10 cellular contexts compared by ENCODE assay signal in genomic region chr17:30323262-30323894, GRCh38. TPM values are rescaled to one million over a fixed set of nuclear protein-coding genes. Genes with fewer than 3 reads are reported as not detected.
DNase-seq lines count a peak whose midpoint lies in the region; FAIRE-seq and TF ChIP-seq lines count a peak whose summit lies in the region.
"Had no signal": no experiment of that assay in that cellular context is flagged by ENCODE, and none has a peak within 500 bp of the region (broad histone marks: within the 10 kb centered on the region; RNA-seq: fewer than 3 reads in every experiment).

No MANE protein-coding gene starts in this region.

- WGBS in lower leg skin, 2 donors, result 21 to 23% methylated on average over 5 of the region's 5 CpGs

- H3K4me3 ChIP-seq in CD4-positive, alpha-beta memory T cell (ENCODE audit: low read length in 2 of 2), result peak overlapping the region; percentile 9 to 14
- no peak overlapping the region for H3K4me3 ChIP-seq in HEK293 (ENCODE audit: low read depth, low read length)
- no peak overlapping the region for H3K4me3 ChIP-seq in lower leg skin (ENCODE audit: low read depth, poor library complexity, severe bottlenecking)
- H3K4me3 ChIP-seq: neural progenitor cell had no signal

- intact Hi-C loops in CD4-positive, alpha-beta memory T cell (cut with micrococcal nuclease), result loop anchor here (1.0 kb wide), 3 partner anchors 9 to 32 kb away; partner anchors contain the start of gene BLMH
- intact Hi-C loops in lower leg skin (cut with DNase I; ENCODE audit: low total_unique reads), result no loop called here

- H3K27me3 ChIP-seq in CD4-positive, alpha-beta memory T cell (ENCODE audit: insufficient read depth, low read length), result no peaks in the 10 kb centered on the region
- H3K27me3 ChIP-seq: neural progenitor cell had no signal

- no peaks in the 10 kb centered on the region for H3K9me3 Mint-ChIP-seq in CD4-positive, alpha-beta memory T cell
- H3K9me3 Mint-ChIP-seq: neural progenitor cell had no signal

- no peaks in the 10 kb centered on the region for H3K36me3 ChIP-seq in CD4-positive, alpha-beta memory T cell (ENCODE audit: insufficient read depth, low read length)
- H3K36me3 ChIP-seq in HEK293 (ENCODE audit: control insufficient read depth in 2 of 2, insufficient read depth in 1 of 2, low read length in 2 of 2), result no peaks in the 10 kb centered on the region
- H3K36me3 ChIP-seq: neural progenitor cell had no signal

- no peaks in the 10 kb centered on the region for H3K9me3 ChIP-seq in CD4-positive, alpha-beta memory T cell (ENCODE audit: control insufficient read depth in 1 of 2, low read length in 2 of 2)
- H3K9me3 ChIP-seq in HEK293 (ENCODE audit: control insufficient read depth, insufficient read depth, low read depth, low read length), result no peaks in the 10 kb centered on the region

- TF ChIP-seq POLR2A in lower leg skin (IDR thresholded peaks at IDR 0.05) (no peak), H54 (IDR thresholded peaks at IDR 0.05; ENCODE audit: low read depth, low read length) (no peak)

- CTCF ChIA-PET in CD4-positive, alpha-beta memory T cell (lab: Charles Lee; ENCODE audit: partially characterized antibody), result interaction anchor here (1.0 to 4.5 kb wide), 11 partner anchors 8 to 219 kb away, joined by 3 to 103 read pairs (median 5); partner anchors contain the start of genes BLMH and TMIGD1
- CTCF ChIA-PET in HEK293 (lab: Yijun Ruan, JAX), result interaction anchor here (0.6 to 2.9 kb wide), 9 partner anchors 12 to 232 kb away, joined by 3 to 12 read pairs (median 3); partner anchors contain the start of gene GOSR1

- H3K27ac ChIP-seq in CD4-positive, alpha-beta memory T cell (ENCODE audit: low read depth, low read length), result peak overlapping the region; percentile 45
- H3K27ac ChIP-seq in HEK293 (ENCODE audit: extremely low read depth, low read depth, low read length), result no peak overlapping the region
- H3K27ac ChIP-seq: neural progenitor cell had no signal

- DNase-seq in CD4-positive, alpha-beta memory T cell, result peak; percentile 81 to 87 (median 84)
- DNase-seq in OCI-M1 (lab: John Stamatoyannopoulos, UW) (peak; percentile 79), iPS-NIHi7 (ENCODE audit: extremely low spot score) (no peak), lower leg skin (ENCODE audit: low spot score in 2 of 2) (no peak), H54 (ENCODE audit: insufficient read length, low spot score) (no peak), HPDE6-E6E7 (ENCODE audit: extremely low spot score) (no peak)
- DNase-seq in central memory CD4-positive, alpha-beta T cell, result peak; percentile 87
- DNase-seq: NCI-H1930 had no signal

- peak overlapping the region; percentile 82 to 96 (median 93) for H3K27ac Mint-ChIP-seq in CD4-positive, alpha-beta memory T cell
- H3K27ac Mint-ChIP-seq: neural progenitor cell had no signal

- POLR2A ChIA-PET in CD4-positive, alpha-beta memory T cell (lab: Charles Lee; ENCODE audit: partially characterized antibody), result interaction anchor here (0.9 to 4.5 kb wide), 15 partner anchors 8 to 1165 kb away, joined by 3 to 136 read pairs (median 5); partner anchors contain the start of genes BLMH, CPD, GOSR1 and TMIGD1
- POLR2A ChIA-PET in HEK293 (lab: Yijun Ruan, JAX), result interaction anchor here (1.2 to 1.3 kb wide), 2 partner anchors 31 to 32 kb away, joined by 3 read pairs; partner anchors contain the start of gene BLMH

- H3K27me3 Mint-ChIP-seq in CD4-positive, alpha-beta memory T cell, result no peaks in the 10 kb centered on the region

- peaks cover 48% of the 10 kb centered on the region for H3K4me1 ChIP-seq in CD4-positive, alpha-beta memory T cell (ENCODE audit: insufficient read depth, low read length)
- 0 out of 2 replicates have a peak, but pooled peaks cover 3% of the 10 kb centered on the region for H3K4me1 ChIP-seq in HEK293 (ENCODE audit: control insufficient read depth, insufficient read depth, low read length)
- H3K4me1 ChIP-seq: neural progenitor cell had no signal

- peaks cover 0 to 3% of the 10 kb centered on the region in 2 donors for H3K36me3 Mint-ChIP-seq in CD4-positive, alpha-beta memory T cell
- H3K36me3 Mint-ChIP-seq: neural progenitor cell had no signal

- TF ChIP-seq CTCF in HEK293 (tag by site-specific recombination; IDR thresholded peaks at IDR 0.05), result no peak
- no peak for TF ChIP-seq CTCF in lower leg skin (IDR thresholded peaks at IDR 0.05)

- H3K4me1 Mint-ChIP-seq in CD4-positive, alpha-beta memory T cell, result peaks cover 36 to 54% (median 41%) of the 10 kb centered on the region in 4 donors

- H3K4me3 Mint-ChIP-seq in CD4-positive, alpha-beta memory T cell, result peak overlapping the region; percentile 62 to 80 (median 70)
- H3K4me3 Mint-ChIP-seq: neural progenitor cell had no signal

- no peak for FAIRE-seq in H54 (lab: Jason Lieb, UNC)

TF ChIP-seq in HEK293, 187 proteins besides CTCF, POLR2A, EP300 and RAD21:
- TF ChIP-seq ZNF518A (tag by site-specific recombination; conservative IDR thresholded peaks at IDR 0.05; ENCODE audit: low read depth) (no peak), ZFHX2 (tag by site-specific recombination; conservative IDR thresholded peaks at IDR 0.05) (0 out of 2 replicates have a peak, but pooled peaks have one; percentile 12)

RNA-seq across cellular contexts. Expression of gene TMIGD1, which starts 10.5 kb away (rescaled TPM):
- total RNA-seq in CD4-positive, alpha-beta memory T cell, result not detected
- not detected for polyA plus RNA-seq in CD4-positive, alpha-beta memory T cell
- total RNA-seq in lower leg skin, result not detected

RNA-seq across cellular contexts. Expression of gene BLMH, which starts 31.6 kb away (rescaled TPM):
- 10 to 100 TPM; 54.0 to 57.6 TPM for total RNA-seq in CD4-positive, alpha-beta memory T cell
- 10 to 100 TPM; 19.4 to 36.8 TPM for polyA plus RNA-seq in CD4-positive, alpha-beta memory T cell
- total RNA-seq in lower leg skin, result 100 to 1,000 TPM; 139 to 237 (median 177) TPM

RNA-seq across cellular contexts. Expression of gene CPD, which starts 55.3 kb away (rescaled TPM):
- total RNA-seq in CD4-positive, alpha-beta memory T cell, result 10 to 100 TPM; 23.6 to 24.6 TPM
- polyA plus RNA-seq in CD4-positive, alpha-beta memory T cell, result 10 to 100 TPM; 15.6 to 17.9 TPM
- total RNA-seq in lower leg skin, result 10 to 100 TPM; 18.7 to 69.5 (median 48.5) TPM

Comparison
In these comparisons a context has a peak if more than half of its experiments do, and no peak if none do; other contexts are left out.
1. DNase-seq: peak in CD4-positive, alpha-beta memory T cell (5 of 5), OCI-M1 (single experiment) and central memory CD4-positive, alpha-beta T cell (single experiment); none in iPS-NIHi7 (single experiment), lower leg skin (0 of 2), H54 (single experiment) and HPDE6-E6E7 (single experiment).
2. H3K4me3 ChIP-seq: peak in CD4-positive, alpha-beta memory T cell (2 of 2); none in HEK293 (single experiment) and lower leg skin (single experiment).